ENCODE assay signal across 1 cellular context in the genomic region with DNA sequence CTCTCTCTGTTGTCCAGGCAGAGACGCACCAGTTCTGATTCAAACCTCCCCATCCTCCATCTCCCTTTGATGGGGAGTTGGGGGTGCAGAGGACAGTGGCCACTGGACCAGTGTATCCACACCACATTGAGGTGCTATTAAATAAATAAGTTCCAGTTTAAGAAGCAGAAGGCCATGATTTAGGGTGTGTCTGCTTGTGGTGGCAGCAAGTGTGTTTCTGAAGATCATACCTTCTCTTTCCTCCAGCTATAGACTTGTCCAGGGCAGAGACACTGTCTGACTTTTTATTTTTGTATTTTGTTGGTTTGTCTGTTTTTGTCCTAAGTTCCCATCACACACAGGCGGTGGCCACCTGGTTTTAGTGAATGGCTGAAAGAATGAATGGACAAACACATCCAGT.
TF ChIP-seq lines count a peak whose summit lies in the region.

No MANE protein-coding gene starts in this region.

TF ChIP-seq in A549, 52 proteins besides CTCF, POLR2A, EP300 and RAD21 (continued from another document):
- TF ChIP-seq RCOR1 (IDR thresholded peaks at IDR 0.05; ENCODE audit: low read depth, low read length) (no peak), JUN (IDR thresholded peaks at IDR 0.05) (no peak), NPAS2 (CRISPR knock-in tag; IDR thresholded peaks at IDR 0.05; ENCODE audit: borderline replicate concordance) (no peak), CEBPB (IDR thresholded peaks at IDR 0.05) (no peak), ZSCAN20 (CRISPR knock-in tag; IDR thresholded peaks at IDR 0.05) (no peak), ZFP36 (IDR thresholded peaks at IDR 0.05; ENCODE audit: borderline replicate concordance, partially characterized antibody) (no peak)
- TF ChIP-seq, protein P1, sequence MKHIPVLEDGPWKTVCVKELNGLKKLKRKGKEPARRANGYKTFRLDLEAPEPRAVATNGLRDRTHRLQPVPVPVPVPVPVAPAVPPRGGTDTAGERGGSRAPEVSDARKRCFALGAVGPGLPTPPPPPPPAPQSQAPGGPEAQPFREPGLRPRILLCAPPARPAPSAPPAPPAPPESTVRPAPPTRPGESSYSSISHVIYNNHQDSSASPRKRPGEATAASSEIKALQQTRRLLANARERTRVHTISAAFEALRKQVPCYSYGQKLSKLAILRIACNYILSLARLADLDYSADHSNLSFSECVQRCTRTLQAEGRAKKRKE (CRISPR knock-in tag; IDR thresholded peaks at IDR 0.05; ENCODE audit: low read depth): no peak
